Comparison of ENCODE assay signal across 8 cellular contexts in genomic region chr11:67804435-67805255, GRCh38.
DNase-seq lines count a peak whose midpoint lies in the region; ATAC-seq, FAIRE-seq and TF ChIP-seq lines count a peak whose summit lies in the region.
"Not testable (repeated sequence)": the region's sequence is repeated elsewhere in the genome, so short reads cannot be mapped to it uniquely, and the experiment has no call there.

No MANE protein-coding gene starts in this region.

- FAIRE-seq in GM12892 (lab: Jason Lieb, UNC); keratinocyte (lab: Jason Lieb, UNC): not testable (repeated sequence)

- H3K27ac ChIP-seq in effector memory CD4-positive, alpha-beta T cell (ENCODE audit: insufficient read depth, low read length, poor library complexity, severe bottlenecking): peak overlapping the region; percentile 74
- H3K27ac ChIP-seq in keratinocyte (ENCODE audit: control insufficient read depth, insufficient read depth, low read length) (peak overlapping the region; percentile 82), psoas muscle (peak overlapping the region; percentile 46), vagina (peak overlapping the region; percentile 86)

- not testable (repeated sequence) for H3K4me1 ChIP-seq in NT2/D1 (ENCODE audit: insufficient read depth, insufficient read length); effector memory CD4-positive, alpha-beta T cell (ENCODE audit: control insufficient read depth, insufficient read depth, low read length, poor library complexity, severe bottlenecking); keratinocyte (ENCODE audit: control insufficient read depth, extremely low read depth, insufficient read depth, low read length); psoas muscle; vagina

- intact Hi-C loops in psoas muscle (cut with DNase I): loop anchor here in 1 of 2 donors (10.0 kb wide), 1 partner anchor 170 kb away; the partner anchor contains the start of gene TBX10
- intact Hi-C loops in vagina (cut with DNase I): not testable (repeated sequence)

- DNase-seq in GM12892 (ENCODE audit: insufficient read length); NT2/D1 (ENCODE audit: low read depth, low spot score); keratinocyte (ENCODE audit: low read depth, low spot score); psoas muscle; vagina (ENCODE audit: extremely low spot score in 2 of 2): not testable (repeated sequence)
- DNase-seq in activated T-cell treated with anti-CD3 and anti-CD28 coated beads for 48 hours (ENCODE audit: low read depth): peak; percentile 8
- DNase-seq in effector memory CD4-positive, alpha-beta T cell: peak in 1 of 3 donors; percentile 4

- H3K4me2 ChIP-seq in keratinocyte (ENCODE audit: control insufficient read depth, extremely low read depth, insufficient read depth, low read depth, low read length): peak overlapping the region; percentile 70

- TF ChIP-seq CTCF in keratinocyte (optimal IDR thresholded peaks at IDR 0.05 in 1 of 3, IDR thresholded peaks at IDR 0.05 in 1 of 3, conservative IDR thresholded peaks at IDR 0.05 in 1 of 3; ENCODE audit: extremely low read depth in 1 of 3, insufficient read depth in 2 of 3, low read length in 3 of 3); psoas muscle (IDR thresholded peaks at IDR 0.05); vagina (IDR thresholded peaks at IDR 0.05): not testable (repeated sequence)

- peak overlapping the region; percentile 76 for H2AFZ ChIP-seq in keratinocyte (ENCODE audit: control insufficient read depth, low read length)

- H3K9me1 ChIP-seq in keratinocyte (ENCODE audit: control insufficient read depth, extremely low read depth, insufficient read depth, low read length): not testable (repeated sequence)

- not testable (repeated sequence) for H3K79me2 ChIP-seq in keratinocyte (ENCODE audit: control insufficient read depth, insufficient read depth, low read length)

- H3K4me3 ChIP-seq in NT2/D1 (ENCODE audit: insufficient read length, low read depth) (peak overlapping the region; percentile 87), keratinocyte (ENCODE audit: control insufficient read depth in 2 of 3, extremely low read depth in 1 of 3, insufficient read depth in 2 of 3, low read depth in 1 of 3, low read length in 3 of 3) (peak overlapping the region; percentile 68 to 86 (median 72)), psoas muscle (peak overlapping the region; percentile 77), vagina (peak overlapping the region; percentile 78 to 80)
- H3K4me3 ChIP-seq in effector memory CD4-positive, alpha-beta T cell (ENCODE audit: insufficient read depth, low read depth, low read length, poor library complexity, severe bottlenecking): peak overlapping the region; percentile 57

- peak; percentile 29 for ATAC-seq in HG03432 (IDR thresholded peaks at IDR 0.05; ENCODE audit: unreplicated experiment)
- ATAC-seq in psoas muscle: not testable (repeated sequence)

- 4 to 5% (median 4%) methylated on average over 33 to 47 of the region's 47 CpGs for WGBS in psoas muscle, 3 donors

- H4K20me1 ChIP-seq in keratinocyte (ENCODE audit: control insufficient read depth, extremely low read depth, insufficient read depth, low read length): not testable (repeated sequence)

- dilution Hi-C loops in keratinocyte (cut with MboI; ENCODE audit: extremely low pct_ligation_motif_present, low sequenced_read_pairs): not testable (repeated sequence)

- not testable (repeated sequence) for H3K27me3 ChIP-seq in NT2/D1 (ENCODE audit: insufficient read depth, insufficient read length); effector memory CD4-positive, alpha-beta T cell (replicated peaks; ENCODE audit: control insufficient read depth, insufficient read depth, low read length, poor library complexity, severe bottlenecking); keratinocyte (ENCODE audit: control insufficient read depth, extremely low read depth, insufficient read depth, low read length); psoas muscle (ENCODE audit: insufficient read depth in 3 of 3, low read length in 2 of 3); vagina

- H3K9me3 ChIP-seq in NT2/D1 (ENCODE audit: insufficient read depth, low read length); effector memory CD4-positive, alpha-beta T cell (ENCODE audit: control insufficient read depth, low read length); keratinocyte (ENCODE audit: control insufficient read depth, low read depth, low read length); psoas muscle; vagina: not testable (repeated sequence)

- not testable (repeated sequence) for H3K36me3 ChIP-seq in NT2/D1 (ENCODE audit: insufficient read depth, insufficient read length, low read length); effector memory CD4-positive, alpha-beta T cell (ENCODE audit: control insufficient read depth, insufficient read depth, low read length); keratinocyte (ENCODE audit: control insufficient read depth in 2 of 2, extremely low read depth in 1 of 2, insufficient read depth in 2 of 2, low read length in 2 of 2); psoas muscle (ENCODE audit: insufficient read depth in 1 of 2, low read depth in 1 of 2); vagina

- TF ChIP-seq POLR2A in GM12892 (IDR thresholded peaks at IDR 0.05; ENCODE audit: low read depth, low read length): peak; percentile 20; the same call in 1 of the 2 replicates
- not testable (repeated sequence) for TF ChIP-seq POLR2A in vagina (IDR thresholded peaks at IDR 0.05)

- H3K9ac ChIP-seq in NT2/D1 (ENCODE audit: insufficient read length, low read depth) (peak overlapping the region; percentile 93), keratinocyte (ENCODE audit: control insufficient read depth, extremely low read depth, insufficient read depth, low read length) (peak overlapping the region; percentile 90)
